30 cellular contexts compared by ENCODE assay signal in genomic region chr17:10516065-10516464, GRCh38. TPM values are rescaled to one million over a fixed set of nuclear protein-coding genes. Genes with fewer than 3 reads are reported as not detected.
"Had no signal": no experiment of that assay in that cellular context is flagged by ENCODE, and none has a peak within 500 bp of the region (broad histone marks: within the 10 kb centered on the region; RNA-seq: fewer than 3 reads in every experiment).

No MANE protein-coding gene starts in this region.

- H3K4me3 ChIP-seq: SJSA1 had no signal

- H3K9me3 ChIP-seq: SJSA1, SK-N-SH had no signal

- H3K27me3 ChIP-seq: SJSA1 had no signal

- H3K9ac ChIP-seq: SK-N-SH had no signal

- ATAC-seq: activated CD8-positive, alpha-beta T cell treated with anti-CD3 and anti-CD28 coated beads for 36 hours; activated T-cell treated with anti-CD3 and anti-CD28 coated beads, Interleukin-2, amount 50 U/mL, for 72 hours; activated T-helper 17 cell treated with anti-CD3 and anti-CD28 coated beads, Interleukin-2, amount 50 U/mL, for 72 hours; Panc1 had no signal

- FAIRE-seq: TTC549 had no signal

- H3K27ac ChIP-seq: SJSA1 had no signal

- DNase-seq: activated CD4-positive, alpha-beta T cell treated with anti-CD3 and anti-CD28 coated beads, Interleukin-2, amount 10 ng/mL, durations not matched to agents 24 days and 14 days; activated CD4-positive, alpha-beta T cell treated with anti-CD3 and anti-CD28 coated beads, Interleukin-2, amount 50 U/mL, for 4 hours; activated CD8-positive, alpha-beta T cell treated with anti-CD3 and anti-CD28 coated beads for 36 hours; activated effector memory CD4-positive, alpha-beta T cell treated with anti-CD3 and anti-CD28 coated beads, Interleukin-2, amount 50 U/mL, for 16 hours; activated naive CD4-positive, alpha-beta T cell; activated naive CD4-positive, alpha-beta T cell treated with anti-CD3 and anti-CD28 coated beads, Interleukin-2, amount 50 U/mL, for 16 hours; activated naive CD8-positive, alpha-beta T cell treated with anti-CD3 and anti-CD28 coated beads for 36 hours; activated T-cell treated with anti-CD3 and anti-CD28 coated beads, Interleukin-2, amount 50 U/mL, for 1 hour; activated T-cell treated with anti-CD3 and anti-CD28 coated beads, Interleukin-2, amount 50 U/mL, for 72 hours; amniotic stem cell; aorta; NCI-H1048; NCI-H1105 treated with DMSO at 0.1 percent for 48 hours; NCI-H1436; NCI-H1694; NCI-H1930; NCI-H2081 treated with DMSO at 0.1 percent for 48 hours; NCI-H226; NCI-H446 treated with DMSO at 0.1 percent for 48 hours; NCI-H524; RPMI8226; SHP77 treated with DMSO at 0.1 percent for 48 hours; SK-N-SH had no signal

- H3K36me3 ChIP-seq: SJSA1 had no signal

- H3K4me2 ChIP-seq: SK-N-SH had no signal

- H3K4me1 ChIP-seq: SJSA1 had no signal

RNA-seq across cellular contexts. Expression of gene MYH1, which starts 2.3 kb away (rescaled TPM):
- total RNA-seq: activated CD4-positive, alpha-beta T cell treated with anti-CD3 and anti-CD28 coated beads, Interleukin-2, amount 10 ng/mL, durations not matched to agents 24 days and 14 days; activated CD8-positive, alpha-beta memory T cell treated with anti-CD3 and anti-CD28 coated beads for 36 hours; activated CD8-positive, alpha-beta T cell treated with anti-CD3 and anti-CD28 coated beads for 36 hours; activated naive CD8-positive, alpha-beta T cell treated with anti-CD3 and anti-CD28 coated beads for 36 hours; activated T-cell treated with anti-CD3 and anti-CD28 coated beads, Interleukin-2, amount 50 U/mL, for 72 hours; activated T-helper 17 cell treated with anti-CD3 and anti-CD28 coated beads, Interleukin-2, amount 50 U/mL, for 72 hours; aorta; MCF 10A; SJSA1 had no signal

RNA-seq across cellular contexts. Expression of gene MYH2, which starts 33.4 kb away (rescaled TPM):
- total RNA-seq: activated CD4-positive, alpha-beta T cell treated with anti-CD3 and anti-CD28 coated beads, Interleukin-2, amount 10 ng/mL, durations not matched to agents 24 days and 14 days; activated CD8-positive, alpha-beta memory T cell treated with anti-CD3 and anti-CD28 coated beads for 36 hours; activated CD8-positive, alpha-beta T cell treated with anti-CD3 and anti-CD28 coated beads for 36 hours; activated naive CD8-positive, alpha-beta T cell treated with anti-CD3 and anti-CD28 coated beads for 36 hours; activated T-cell treated with anti-CD3 and anti-CD28 coated beads, Interleukin-2, amount 50 U/mL, for 72 hours; activated T-helper 17 cell treated with anti-CD3 and anti-CD28 coated beads, Interleukin-2, amount 50 U/mL, for 72 hours; aorta; MCF 10A; SJSA1 had no signal

RNA-seq across cellular contexts. Expression of gene MYH4, which starts 46.7 kb away (rescaled TPM):
- total RNA-seq: activated CD4-positive, alpha-beta T cell treated with anti-CD3 and anti-CD28 coated beads, Interleukin-2, amount 10 ng/mL, durations not matched to agents 24 days and 14 days; activated CD8-positive, alpha-beta memory T cell treated with anti-CD3 and anti-CD28 coated beads for 36 hours; activated CD8-positive, alpha-beta T cell treated with anti-CD3 and anti-CD28 coated beads for 36 hours; activated naive CD8-positive, alpha-beta T cell treated with anti-CD3 and anti-CD28 coated beads for 36 hours; activated T-cell treated with anti-CD3 and anti-CD28 coated beads, Interleukin-2, amount 50 U/mL, for 72 hours; activated T-helper 17 cell treated with anti-CD3 and anti-CD28 coated beads, Interleukin-2, amount 50 U/mL, for 72 hours; aorta; cardiac septum; MCF 10A; SJSA1 had no signal
- polyA plus RNA-seq: aorta, SK-N-SH had no signal
